ENCODE assay signal across 8 cellular contexts in the genomic region with DNA sequence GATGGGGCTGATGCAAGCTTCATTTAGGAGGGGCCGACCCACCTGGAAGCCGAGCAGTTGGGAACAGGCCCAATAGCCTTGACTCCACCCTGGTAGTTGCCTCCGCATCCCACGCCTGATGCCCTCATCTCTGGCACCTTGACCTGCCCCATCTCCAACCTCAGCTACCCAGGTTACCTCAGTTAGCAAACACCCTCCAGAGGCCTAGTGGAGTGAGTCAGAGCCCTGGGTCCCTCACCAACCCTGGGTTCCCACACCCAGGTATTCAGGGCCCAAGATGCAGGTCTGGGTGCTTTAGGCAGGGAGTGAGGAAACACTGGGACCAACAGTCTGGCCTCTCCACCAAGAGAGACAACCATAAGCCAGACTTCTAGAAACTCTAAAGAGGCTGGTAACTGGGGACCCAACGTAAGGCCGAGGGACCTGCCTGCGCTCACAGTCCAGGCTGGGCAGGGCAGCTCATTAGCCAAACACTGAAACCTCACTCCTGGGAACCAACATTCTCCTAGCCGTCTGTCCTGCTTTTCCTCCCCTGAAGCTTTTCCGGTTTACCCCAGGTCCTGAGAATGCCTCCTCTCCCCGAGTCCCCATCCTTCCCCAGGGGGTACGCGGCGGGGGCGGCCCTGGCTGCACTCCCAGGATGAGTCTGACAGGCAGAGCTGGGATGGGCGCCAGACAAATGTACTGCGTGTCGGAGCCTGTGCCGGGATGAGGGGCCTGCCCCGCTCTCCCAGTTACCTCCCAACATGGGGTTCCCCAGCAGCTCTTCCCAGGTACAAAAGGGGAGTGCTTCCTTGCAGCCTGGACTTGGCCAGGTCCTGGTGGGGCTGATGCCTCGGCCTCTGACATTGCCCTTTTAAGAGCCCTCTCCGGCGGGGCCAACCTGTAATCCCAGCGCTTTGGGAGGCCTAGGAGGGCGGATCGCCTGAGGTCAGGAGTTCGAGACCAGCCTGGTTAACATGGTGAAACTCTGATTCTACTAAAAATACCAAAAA. TPM values are rescaled to one million over a fixed set of nuclear protein-coding genes. Genes with fewer than 3 reads are reported as not detected.
DNase-seq lines count a peak whose midpoint lies in the region; ATAC-seq, FAIRE-seq and TF ChIP-seq lines count a peak whose summit lies in the region.

No MANE protein-coding gene starts in this region.

- FAIRE-seq in H54 (lab: Jason Lieb, UNC): no peak

- H3K36me3 ChIP-seq in ES-I3 (ENCODE audit: insufficient read depth, low read length) (peaks cover 22% of the 10 kb centered on the region), lower lobe of right lung (peaks cover 41% of the 10 kb centered on the region), uterus (no peaks in the 10 kb centered on the region)

- H3K27ac ChIP-seq in lower lobe of right lung (peak overlapping the region; percentile 21), uterus (peak overlapping the region; percentile 48 to 76)

- TF ChIP-seq CTCF in choroid plexus epithelial cell (conservative IDR thresholded peaks at IDR 0.05; ENCODE audit: low read depth, low read length) (no peak), lower lobe of right lung (IDR thresholded peaks at IDR 0.05) (no peak), uterus (IDR thresholded peaks at IDR 0.05) (no peak)

- no peaks in the 10 kb centered on the region for H3K27me3 ChIP-seq in lower lobe of right lung (ENCODE audit: low read depth)
- no peaks in the 10 kb centered on the region for H3K27me3 ChIP-seq in uterus

- peak; percentile 74 for DNase-seq in NCI-H2171 (lab: John Stamatoyannopoulos, UW)
- peak; percentile 79 for DNase-seq in choroid plexus epithelial cell (ENCODE audit: low read depth)
- no peak for DNase-seq in lower lobe of right lung
- DNase-seq in uterus: peak; percentile 74 to 82
- DNase-seq in cortex of kidney (lab: John Stamatoyannopoulos, UW): no peak
- DNase-seq in H54 (ENCODE audit: insufficient read length, low spot score): no peak

- ATAC-seq in lower lobe of right lung: peak; percentile 37 to 61
- ATAC-seq in HG03139 (IDR thresholded peaks at IDR 0.05; ENCODE audit: unreplicated experiment): no peak

- H3K9ac ChIP-seq in ES-I3 (ENCODE audit: low read depth, low read length): peak overlapping the region; percentile 31

- H3K4me3 ChIP-seq in choroid plexus epithelial cell (ENCODE audit: low read depth, low read length) (no peak overlapping the region), lower lobe of right lung (no peak overlapping the region), uterus (no peak overlapping the region)

- TF ChIP-seq POLR2A in uterus (IDR thresholded peaks at IDR 0.05) (no peak), H54 (IDR thresholded peaks at IDR 0.05; ENCODE audit: low read depth, low read length) (no peak)

- H3K4me1 ChIP-seq in ES-I3 (ENCODE audit: insufficient read depth, low read length): peaks cover 32% of the 10 kb centered on the region
- H3K4me1 ChIP-seq in lower lobe of right lung: peaks cover 24% of the 10 kb centered on the region
- peaks cover 0 to 18% of the 10 kb centered on the region in 2 donors for H3K4me1 ChIP-seq in uterus

- intact Hi-C loops in lower lobe of right lung (cut with DNase I) (no loop called here), uterus (cut with DNase I; ENCODE audit: low total_unique reads) (no loop called here)

- H3K9me3 ChIP-seq in ES-I3 (ENCODE audit: control insufficient read depth, insufficient read depth, low read length) (no peaks in the 10 kb centered on the region), lower lobe of right lung (no peaks in the 10 kb centered on the region), uterus (no peaks in the 10 kb centered on the region)

RNA-seq across cellular contexts. Expression of a gene that starts 8.9 kb away (rescaled TPM):
- total RNA-seq in lower lobe of right lung: 7.2 TPM
- 1 to 10 TPM in 3 of 4 donors, under 1 TPM in 1; 0.26 to 9.6 (median 5.4) TPM for total RNA-seq in uterus

RNA-seq across cellular contexts. Expression of a gene that starts 26.7 kb away (rescaled TPM):
- total RNA-seq in lower lobe of right lung (188 TPM), uterus (100 to 1,000 TPM in 3 of 4 donors, 10 to 100 TPM in 1; 98.1 to 138 (median 112) TPM)

RNA-seq across cellular contexts. Expression of a gene that starts 42.5 kb away (rescaled TPM):
- total RNA-seq in lower lobe of right lung: 4.2 TPM
- 10 to 100 TPM in 1 of 4 donors, 1 to 10 TPM in 3; 3.8 to 11.4 (median 7.5) TPM for total RNA-seq in uterus

Comparison
In these comparisons a context has a peak if more than half of its experiments do, and no peak if none do; other contexts are left out.
1. DNase-seq: peak in NCI-H2171 (single experiment), choroid plexus epithelial cell (single experiment) and uterus (2 of 2); none in lower lobe of right lung (single experiment), cortex of kidney (single experiment) and H54 (single experiment).